21 cellular contexts compared by ENCODE assay signal in the genomic region with DNA sequence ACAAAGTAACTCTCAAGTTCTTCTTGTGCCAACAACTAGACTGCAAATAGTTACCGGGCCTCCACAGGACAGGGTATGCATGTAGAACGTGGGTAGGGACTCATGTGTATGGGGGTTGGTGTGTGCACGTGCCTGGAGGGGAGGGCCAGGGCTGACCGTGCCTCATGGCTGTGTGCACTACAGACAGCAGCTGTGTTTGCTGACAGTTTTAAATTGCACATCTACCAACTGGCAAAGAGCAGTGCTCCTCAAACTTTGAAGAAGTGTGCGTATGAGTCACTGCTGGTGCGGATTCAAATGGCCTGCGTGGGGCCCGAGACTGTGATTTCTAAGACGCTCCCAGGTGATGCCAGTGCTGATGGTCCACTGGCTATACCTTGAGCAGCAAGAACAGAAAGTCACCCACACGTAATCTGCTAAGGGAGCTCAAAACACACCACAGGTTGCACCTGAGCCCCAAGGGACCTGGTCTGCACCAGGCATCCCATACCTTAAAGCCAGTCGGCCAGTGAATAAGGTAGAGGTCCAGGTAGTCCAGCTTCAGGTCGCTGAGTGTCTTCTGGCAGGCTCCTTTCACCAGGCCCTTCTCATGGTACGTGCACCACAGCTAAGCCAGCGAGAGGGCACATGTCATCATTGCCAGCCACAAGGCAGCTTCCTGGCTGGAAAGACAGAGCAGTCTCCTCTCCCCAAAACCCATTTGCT. TPM values are rescaled to one million over a fixed set of nuclear protein-coding genes. Genes with fewer than 3 reads are reported as not detected.
DNase-seq lines count a peak whose midpoint lies in the region; ATAC-seq, FAIRE-seq and TF ChIP-seq lines count a peak whose summit lies in the region.
"Had no signal": no experiment of that assay in that cellular context is flagged by ENCODE, and none has a peak within 500 bp of the region (broad histone marks: within the 10 kb centered on the region; RNA-seq: fewer than 3 reads in every experiment).

No MANE protein-coding gene starts in this region.

- intact Hi-C loops in mucosa of descending colon (cut with DNase I, micrococcal nuclease) = no loop called here
- intact Hi-C loops in upper lobe of right lung (cut with DNase I) = no loop called here

- no peaks in the 10 kb centered on the region for H3K9me3 ChIP-seq in A549
- no peaks in the 10 kb centered on the region for H3K9me3 ChIP-seq in GM23248 (ENCODE audit: low read depth)
- no peaks in the 10 kb centered on the region for H3K9me3 ChIP-seq in mucosa of descending colon
- no peaks in the 10 kb centered on the region for H3K9me3 ChIP-seq in upper lobe of right lung
- H3K9me3 ChIP-seq: pancreas had no signal

- CTCF ChIA-PET in A549 (lab: Yijun Ruan, JAX) (interaction anchor here (1.0 to 27.7 kb wide), 13 partner anchors 8 to 239 kb away, joined by 3 to 486 read pairs (median 8); a partner anchor contains a TSS), HEK293T (lab: Yijun Ruan, JAX) (interaction anchor here (0.7 kb wide), 1 partner anchor 8 kb away, joined by 6 read pairs; no protein-coding TSS in a partner anchor)

- no peak overlapping the region for H2AFZ ChIP-seq in GM23248

- H3K79me2 ChIP-seq in GM23248 (ENCODE audit: insufficient read depth) = peaks cover 18% of the 10 kb centered on the region

- in situ Hi-C loops in GM23248 (cut with MboI) = no loop called here

- H3F3A ChIP-seq in GM23248 (ENCODE audit: insufficient read depth) = peaks cover 4% of the 10 kb centered on the region; the same call in 1 of the 2 replicates

- no peak overlapping the region for H3K9ac ChIP-seq in GM23248

- ATAC-seq in A549 (peak in 1 of 2 experiments; percentile 6; a peak in 3 of 6 replicates), mucosa of descending colon (peak; percentile 83), GM18858 (IDR thresholded peaks at IDR 0.05; ENCODE audit: unreplicated experiment) (no peak), upper lobe of right lung (no peak)
- ATAC-seq: pancreas; stimulated activated naive CD8-positive, alpha-beta T cell treated with anti-CD3 and anti-CD28 coated beads, Interleukin-15, amount 100 ng/mL, for 72 hours had no signal

- peaks cover 100% of the 10 kb centered on the region for H3K4me1 ChIP-seq in A549
- peaks cover 8% of the 10 kb centered on the region for H3K4me1 ChIP-seq in GM23248 (ENCODE audit: insufficient read depth)
- peaks cover 16% of the 10 kb centered on the region for H3K4me1 ChIP-seq in mucosa of descending colon (ENCODE audit: low read depth)
- peaks cover 25% of the 10 kb centered on the region for H3K4me1 ChIP-seq in upper lobe of right lung
- H3K4me1 ChIP-seq: pancreas had no signal

- TF ChIP-seq CTCF in A549 (IDR thresholded peaks at IDR 0.05) (no peak), mucosa of descending colon (IDR thresholded peaks at IDR 0.05) (no peak), upper lobe of right lung (IDR thresholded peaks at IDR 0.05) (no peak)

- H3K9me2 ChIP-seq in GM23248 (ENCODE audit: insufficient read depth) = no peaks in the 10 kb centered on the region

- H3K4me3 ChIP-seq in A549 (no peak overlapping the region), GM23248 (no peak overlapping the region), mucosa of descending colon (no peak overlapping the region), upper lobe of right lung (no peak overlapping the region)
- H3K4me3 ChIP-seq: pancreas had no signal

- H3K27me3 ChIP-seq in GM23248 (replicated peaks; ENCODE audit: insufficient read depth) (no peaks in the 10 kb centered on the region), upper lobe of right lung (no peaks in the 10 kb centered on the region)
- H3K27me3 ChIP-seq: pancreas had no signal

- no peak for TF ChIP-seq RAD21 in A549 (conservative IDR thresholded peaks at IDR 0.05 in 1 of 2, IDR thresholded peaks at IDR 0.05 in 1 of 2)

- TF ChIP-seq POLR2A in A549 (IDR thresholded peaks at IDR 0.05; ENCODE audit: low read length) = no peak

- H3K4me2 ChIP-seq in A549 (peak overlapping the region; percentile 78), GM23248 (ENCODE audit: unreplicated experiment) (no peak overlapping the region)

- no peak for DNase-seq in A549 (ENCODE audit: low read depth in 1 of 2, low spot score in 1 of 2)
- DNase-seq in GM23248 = no peak
- peak; percentile 61 for DNase-seq in SHP77 treated with DMSO at 0.1 percent for 48 hours (lab: John Stamatoyannopoulos, UW)
- DNase-seq in mucosa of descending colon = peak in 2 of 3 donors; percentile 42 to 44
- no peak for DNase-seq in NCI-H2227 treated with DMSO at 0.1 percent for 48 hours (lab: John Stamatoyannopoulos, UW)
- DNase-seq in upper lobe of right lung = no peak
- DNase-seq in HEK293T (ENCODE audit: extremely low spot score) = no peak
- DNase-seq: activated CD4-positive, alpha-beta memory T cell treated with anti-CD3 and anti-CD28 coated beads for 36 hours; activated T-cell treated with anti-CD3 and anti-CD28 coated beads, Interleukin-2, amount 50 U/mL, for 48 hours; CD8-positive, alpha-beta memory T cell; hippocampal formation; KG1; naive B cell; NCI-H1092; NCI-H2029 treated with DMSO at 0.1 percent for 48 hours; NCI-H526; pancreas; stimulated activated naive CD8-positive, alpha-beta T cell treated with anti-CD3 and anti-CD28 coated beads, Interleukin-15, amount 100 ng/mL, for 72 hours had no signal

- FAIRE-seq in A549 (lab: Jason Lieb, UNC) = no peak
- FAIRE-seq: astrocyte, islet of Langerhans, pancreas had no signal

- H3K36me3 ChIP-seq in GM23248 (ENCODE audit: low read depth) (0 out of 2 replicates have a peak, but pooled peaks cover 12% of the 10 kb centered on the region), mucosa of descending colon (ENCODE audit: low read depth) (no peaks in the 10 kb centered on the region), upper lobe of right lung (peaks cover 58% of the 10 kb centered on the region)

- H4K20me1 ChIP-seq in GM23248 (ENCODE audit: insufficient read depth) = no peaks in the 10 kb centered on the region

- H3K27ac ChIP-seq in A549 (peak overlapping the region; percentile 94 to 95), GM23248 (0 out of 2 replicates have a peak overlapping the region, but pooled peaks have one; percentile 94), upper lobe of right lung (no peak overlapping the region)
- H3K27ac ChIP-seq: pancreas had no signal

- POLR2A ChIA-PET in A549 (lab: Yijun Ruan, JAX) (interaction anchor here (0.6 to 3.6 kb wide), 2 partner anchors 8 to 135 kb away, joined by 3 to 27 read pairs; a partner anchor contains a TSS), HEK293T (lab: Yijun Ruan, JAX) (no interaction called here)

- 67% methylated on average over 14 of the region's 14 CpGs for WGBS in A549 (ENCODE audit: missing lambda C conversion rate)
- WGBS in GM23248 (ENCODE audit: low coverage in 1 of 2, low lambda C conversion rate in 2 of 2, missing lambda C conversion rate in 2 of 2), 2 experiments = 90% methylated on average over 14 of the region's 14 CpGs

- no peak for TF ChIP-seq EP300 in A549 (IDR thresholded peaks at IDR 0.05)

TF ChIP-seq in A549, 52 proteins besides CTCF, POLR2A, EP300 and RAD21 (continues in another document):
- peak; percentile 32; the same call in 1 of the 2 replicates for TF ChIP-seq FOSL2 (IDR thresholded peaks at IDR 0.05)
- peak; percentile 64 for TF ChIP-seq FOSL2 (CRISPR knock-in tag; IDR thresholded peaks at IDR 0.05)
- TF ChIP-seq, protein P1, sequence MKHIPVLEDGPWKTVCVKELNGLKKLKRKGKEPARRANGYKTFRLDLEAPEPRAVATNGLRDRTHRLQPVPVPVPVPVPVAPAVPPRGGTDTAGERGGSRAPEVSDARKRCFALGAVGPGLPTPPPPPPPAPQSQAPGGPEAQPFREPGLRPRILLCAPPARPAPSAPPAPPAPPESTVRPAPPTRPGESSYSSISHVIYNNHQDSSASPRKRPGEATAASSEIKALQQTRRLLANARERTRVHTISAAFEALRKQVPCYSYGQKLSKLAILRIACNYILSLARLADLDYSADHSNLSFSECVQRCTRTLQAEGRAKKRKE (CRISPR knock-in tag; IDR thresholded peaks at IDR 0.05; ENCODE audit: low read depth) = peak; percentile 48; the same call in 1 of the 2 replicates
- no peak for TF ChIP-seq HOXA7 (CRISPR knock-in tag; IDR thresholded peaks at IDR 0.05)
- TF ChIP-seq, protein P2, sequence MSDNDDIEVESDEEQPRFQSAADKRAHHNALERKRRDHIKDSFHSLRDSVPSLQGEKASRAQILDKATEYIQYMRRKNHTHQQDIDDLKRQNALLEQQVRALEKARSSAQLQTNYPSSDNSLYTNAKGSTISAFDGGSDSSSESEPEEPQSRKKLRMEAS (IDR thresholded peaks at IDR 0.05) = peak; percentile 87
- TF ChIP-seq BHLHE40 (IDR thresholded peaks at IDR 0.05; ENCODE audit: low read depth, low read length) = peak; percentile 76
- no peak for TF ChIP-seq NPAS2 (CRISPR knock-in tag; IDR thresholded peaks at IDR 0.05; ENCODE audit: borderline replicate concordance)

TF ChIP-seq in HEK293T, 16 proteins besides CTCF, POLR2A, EP300 and RAD21:
- TF ChIP-seq TARDBP (IDR thresholded peaks at IDR 0.05) = no peak
- TF ChIP-seq ZNF384 (IDR thresholded peaks at IDR 0.05) = no peak
- no peak for TF ChIP-seq SP1 (IDR thresholded peaks at IDR 0.05)
- TF ChIP-seq ARNT (IDR thresholded peaks at IDR 0.05) = no peak
- no peak for TF ChIP-seq CTBP1 (IDR thresholded peaks at IDR 0.05; ENCODE audit: borderline replicate concordance)
- TF ChIP-seq NFRKB (IDR thresholded peaks at IDR 0.05) = no peak
- no peak for TF ChIP-seq FOXA1 (IDR thresholded peaks at IDR 0.05)
- no peak for TF ChIP-seq ELF4 (IDR thresholded peaks at IDR 0.05)
- TF ChIP-seq LEF1 (IDR thresholded peaks at IDR 0.05; ENCODE audit: borderline replicate concordance) = no peak
- no peak for TF ChIP-seq HDGF (IDR thresholded peaks at IDR 0.05; ENCODE audit: borderline replicate concordance)
- TF ChIP-seq SUZ12 (IDR thresholded peaks at IDR 0.05) = no peak
- TF ChIP-seq FOXM1 (IDR thresholded peaks at IDR 0.05; ENCODE audit: borderline replicate concordance) = no peak
- TF ChIP-seq BHLHE40 (IDR thresholded peaks at IDR 0.05; ENCODE audit: borderline replicate concordance) = no peak
TF ChIP-seq in HEK293T: peak in this region for 0.

RNA-seq across cellular contexts. Expression of a gene that starts 8.5 kb away (rescaled TPM):
- polyA plus RNA-seq in A549 (2011; rRNA removed) (1,636 and 1,761 TPM in 2 replicates), A549 (2017; fragmentation: RNase III; extraction: RNeasy Plus Mini Kit Qiagen cat#74134 plus additional on column Dnase treatment) (4,339 to 6,918 TPM (median 6,205 TPM) in 3 replicates), GM23248 (2016; fragmentation: Nextera tagmentation; extraction: Ambion mirVana) (164 and 176 TPM in 2 replicates)
- polyA plus RNA-seq in A549 (2012; cell fraction: cytosol; rRNA removed) = 1,617 and 1,738 TPM in 2 replicates
- 1,542 and 1,798 TPM in 2 replicates for polyA plus RNA-seq in A549 (2012; cell fraction: nucleus; rRNA removed)
- polyA minus RNA-seq in A549 (2011; rRNA and poly(A)+ RNA removed) = 620 and 678 TPM in 2 replicates
- 55.1 and 61.0 TPM in 2 replicates for total RNA-seq in GM23248 (2014; rRNA removed; shearing (Covaris generic))
- total RNA-seq in mucosa of descending colon (10 to 100 TPM; 12.9 to 51.1 (median 29.2) TPM), upper lobe of right lung (91.8 TPM)

Comparison
In these comparisons a context has a peak if more than half of its experiments do, and no peak if none do; other contexts are left out.
1. DNase-seq: peak in SHP77 treated with DMSO at 0.1 percent for 48 hours (single experiment) and mucosa of descending colon (2 of 3); none in A549 (0 of 2), GM23248 (single experiment), NCI-H2227 treated with DMSO at 0.1 percent for 48 hours (single experiment), upper lobe of right lung (single experiment) and HEK293T (single experiment).